1 cellular context compared by ENCODE assay signal in the genomic region with DNA sequence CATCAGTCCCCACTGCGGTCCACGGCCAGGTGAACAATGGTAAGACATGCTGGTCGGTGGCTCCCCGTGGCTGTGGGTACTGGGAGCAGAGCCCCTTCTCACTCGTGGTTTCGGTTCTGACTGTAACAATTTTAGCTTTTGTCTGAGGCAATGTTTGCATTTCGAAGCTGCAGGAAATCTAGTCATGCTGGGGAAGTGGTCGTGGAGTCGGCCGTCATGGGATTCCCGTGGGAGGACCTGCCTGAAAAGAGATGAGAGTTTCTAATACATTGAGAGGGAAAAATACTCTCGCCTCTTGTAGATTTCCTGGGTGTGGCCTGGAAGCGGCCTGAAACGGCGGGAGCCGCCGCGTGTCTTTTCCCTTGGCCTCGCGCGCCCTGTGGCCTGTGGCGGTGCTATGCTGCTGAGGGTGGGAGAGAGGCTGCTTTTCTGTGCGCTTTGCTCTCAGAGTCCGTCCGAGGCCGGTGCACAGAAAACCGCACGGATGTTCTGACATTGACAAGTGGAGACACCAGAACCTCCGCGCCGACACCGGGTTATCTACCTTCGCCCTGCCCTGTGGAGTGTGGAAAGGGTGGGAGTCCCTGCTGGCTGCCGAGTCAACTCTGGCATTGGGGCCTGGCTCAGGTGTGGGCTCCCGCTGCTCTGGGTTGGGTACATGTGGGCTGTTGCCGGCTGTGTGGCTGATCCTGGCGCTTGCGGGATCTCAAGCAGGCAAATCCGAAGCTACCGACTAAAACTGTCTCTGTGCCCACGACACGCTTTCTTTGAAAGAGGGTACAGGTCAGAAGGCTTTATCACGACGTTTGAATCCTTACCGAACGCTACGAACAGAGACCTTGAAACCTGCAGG.
TF ChIP-seq lines count a peak whose summit lies in the region.

No MANE protein-coding gene starts in this region.

TF ChIP-seq in K562, 482 proteins besides CTCF, POLR2A, EP300 and RAD21 (continues in another document):
- TF ChIP-seq, protein P1, sequence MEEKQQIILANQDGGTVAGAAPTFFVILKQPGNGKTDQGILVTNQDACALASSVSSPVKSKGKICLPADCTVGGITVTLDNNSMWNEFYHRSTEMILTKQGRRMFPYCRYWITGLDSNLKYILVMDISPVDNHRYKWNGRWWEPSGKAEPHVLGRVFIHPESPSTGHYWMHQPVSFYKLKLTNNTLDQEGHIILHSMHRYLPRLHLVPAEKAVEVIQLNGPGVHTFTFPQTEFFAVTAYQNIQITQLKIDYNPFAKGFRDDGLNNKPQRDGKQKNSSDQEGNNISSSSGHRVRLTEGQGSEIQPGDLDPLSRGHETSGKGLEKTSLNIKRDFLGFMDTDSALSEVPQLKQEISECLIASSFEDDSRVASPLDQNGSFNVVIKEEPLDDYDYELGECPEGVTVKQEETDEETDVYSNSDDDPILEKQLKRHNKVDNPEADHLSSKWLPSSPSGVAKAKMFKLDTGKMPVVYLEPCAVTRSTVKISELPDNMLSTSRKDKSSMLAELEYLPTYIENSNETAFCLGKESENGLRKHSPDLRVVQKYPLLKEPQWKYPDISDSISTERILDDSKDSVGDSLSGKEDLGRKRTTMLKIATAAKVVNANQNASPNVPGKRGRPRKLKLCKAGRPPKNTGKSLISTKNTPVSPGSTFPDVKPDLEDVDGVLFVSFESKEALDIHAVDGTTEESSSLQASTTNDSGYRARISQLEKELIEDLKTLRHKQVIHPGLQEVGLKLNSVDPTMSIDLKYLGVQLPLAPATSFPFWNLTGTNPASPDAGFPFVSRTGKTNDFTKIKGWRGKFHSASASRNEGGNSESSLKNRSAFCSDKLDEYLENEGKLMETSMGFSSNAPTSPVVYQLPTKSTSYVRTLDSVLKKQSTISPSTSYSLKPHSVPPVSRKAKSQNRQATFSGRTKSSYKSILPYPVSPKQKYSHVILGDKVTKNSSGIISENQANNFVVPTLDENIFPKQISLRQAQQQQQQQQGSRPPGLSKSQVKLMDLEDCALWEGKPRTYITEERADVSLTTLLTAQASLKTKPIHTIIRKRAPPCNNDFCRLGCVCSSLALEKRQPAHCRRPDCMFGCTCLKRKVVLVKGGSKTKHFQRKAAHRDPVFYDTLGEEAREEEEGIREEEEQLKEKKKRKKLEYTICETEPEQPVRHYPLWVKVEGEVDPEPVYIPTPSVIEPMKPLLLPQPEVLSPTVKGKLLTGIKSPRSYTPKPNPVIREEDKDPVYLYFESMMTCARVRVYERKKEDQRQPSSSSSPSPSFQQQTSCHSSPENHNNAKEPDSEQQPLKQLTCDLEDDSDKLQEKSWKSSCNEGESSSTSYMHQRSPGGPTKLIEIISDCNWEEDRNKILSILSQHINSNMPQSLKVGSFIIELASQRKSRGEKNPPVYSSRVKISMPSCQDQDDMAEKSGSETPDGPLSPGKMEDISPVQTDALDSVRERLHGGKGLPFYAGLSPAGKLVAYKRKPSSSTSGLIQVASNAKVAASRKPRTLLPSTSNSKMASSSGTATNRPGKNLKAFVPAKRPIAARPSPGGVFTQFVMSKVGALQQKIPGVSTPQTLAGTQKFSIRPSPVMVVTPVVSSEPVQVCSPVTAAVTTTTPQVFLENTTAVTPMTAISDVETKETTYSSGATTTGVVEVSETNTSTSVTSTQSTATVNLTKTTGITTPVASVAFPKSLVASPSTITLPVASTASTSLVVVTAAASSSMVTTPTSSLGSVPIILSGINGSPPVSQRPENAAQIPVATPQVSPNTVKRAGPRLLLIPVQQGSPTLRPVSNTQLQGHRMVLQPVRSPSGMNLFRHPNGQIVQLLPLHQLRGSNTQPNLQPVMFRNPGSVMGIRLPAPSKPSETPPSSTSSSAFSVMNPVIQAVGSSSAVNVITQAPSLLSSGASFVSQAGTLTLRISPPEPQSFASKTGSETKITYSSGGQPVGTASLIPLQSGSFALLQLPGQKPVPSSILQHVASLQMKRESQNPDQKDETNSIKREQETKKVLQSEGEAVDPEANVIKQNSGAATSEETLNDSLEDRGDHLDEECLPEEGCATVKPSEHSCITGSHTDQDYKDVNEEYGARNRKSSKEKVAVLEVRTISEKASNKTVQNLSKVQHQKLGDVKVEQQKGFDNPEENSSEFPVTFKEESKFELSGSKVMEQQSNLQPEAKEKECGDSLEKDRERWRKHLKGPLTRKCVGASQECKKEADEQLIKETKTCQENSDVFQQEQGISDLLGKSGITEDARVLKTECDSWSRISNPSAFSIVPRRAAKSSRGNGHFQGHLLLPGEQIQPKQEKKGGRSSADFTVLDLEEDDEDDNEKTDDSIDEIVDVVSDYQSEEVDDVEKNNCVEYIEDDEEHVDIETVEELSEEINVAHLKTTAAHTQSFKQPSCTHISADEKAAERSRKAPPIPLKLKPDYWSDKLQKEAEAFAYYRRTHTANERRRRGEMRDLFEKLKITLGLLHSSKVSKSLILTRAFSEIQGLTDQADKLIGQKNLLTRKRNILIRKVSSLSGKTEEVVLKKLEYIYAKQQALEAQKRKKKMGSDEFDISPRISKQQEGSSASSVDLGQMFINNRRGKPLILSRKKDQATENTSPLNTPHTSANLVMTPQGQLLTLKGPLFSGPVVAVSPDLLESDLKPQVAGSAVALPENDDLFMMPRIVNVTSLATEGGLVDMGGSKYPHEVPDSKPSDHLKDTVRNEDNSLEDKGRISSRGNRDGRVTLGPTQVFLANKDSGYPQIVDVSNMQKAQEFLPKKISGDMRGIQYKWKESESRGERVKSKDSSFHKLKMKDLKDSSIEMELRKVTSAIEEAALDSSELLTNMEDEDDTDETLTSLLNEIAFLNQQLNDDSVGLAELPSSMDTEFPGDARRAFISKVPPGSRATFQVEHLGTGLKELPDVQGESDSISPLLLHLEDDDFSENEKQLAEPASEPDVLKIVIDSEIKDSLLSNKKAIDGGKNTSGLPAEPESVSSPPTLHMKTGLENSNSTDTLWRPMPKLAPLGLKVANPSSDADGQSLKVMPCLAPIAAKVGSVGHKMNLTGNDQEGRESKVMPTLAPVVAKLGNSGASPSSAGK (IDR thresholded peaks at IDR 0.05): peak; percentile 53; the same call in 1 of the 2 replicates
- no peak for TF ChIP-seq MCM7 (IDR thresholded peaks at IDR 0.05)
- TF ChIP-seq, protein P2, sequence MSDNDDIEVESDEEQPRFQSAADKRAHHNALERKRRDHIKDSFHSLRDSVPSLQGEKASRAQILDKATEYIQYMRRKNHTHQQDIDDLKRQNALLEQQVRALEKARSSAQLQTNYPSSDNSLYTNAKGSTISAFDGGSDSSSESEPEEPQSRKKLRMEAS (CRISPR knock-in tag; IDR thresholded peaks at IDR 0.05): peak; percentile 63
- TF ChIP-seq TARDBP (IDR thresholded peaks at IDR 0.05): no peak
- TF ChIP-seq RBM22 (IDR thresholded peaks at IDR 0.05; ENCODE audit: low read depth, low read length, poor library complexity, severe bottlenecking): peak; percentile 90
- TF ChIP-seq ZNF274 (IDR thresholded peaks at IDR 0.05; ENCODE audit: borderline replicate concordance, low read depth, low read length): no peak
- TF ChIP-seq ADNP (tag; IDR thresholded peaks at IDR 0.05): no peak
- TF ChIP-seq, protein P3, sequence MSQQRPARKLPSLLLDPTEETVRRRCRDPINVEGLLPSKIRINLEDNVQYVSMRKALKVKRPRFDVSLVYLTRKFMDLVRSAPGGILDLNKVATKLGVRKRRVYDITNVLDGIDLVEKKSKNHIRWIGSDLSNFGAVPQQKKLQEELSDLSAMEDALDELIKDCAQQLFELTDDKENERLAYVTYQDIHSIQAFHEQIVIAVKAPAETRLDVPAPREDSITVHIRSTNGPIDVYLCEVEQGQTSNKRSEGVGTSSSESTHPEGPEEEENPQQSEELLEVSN (IDR thresholded peaks at IDR 0.05; ENCODE audit: borderline replicate concordance in 1 of 2, extremely low read depth in 1 of 2, insufficient read depth in 1 of 2, insufficient read length in 1 of 2, low read depth in 1 of 2, low read length in 1 of 2, poor library complexity in 1 of 2, severe bottlenecking in 1 of 2): peak; percentile 52 to 76
- 0 out of 2 replicates have a peak, but pooled peaks have one; percentile 32 for TF ChIP-seq POLR2G (IDR thresholded peaks at IDR 0.05; ENCODE audit: low read depth, low read length)
- no peak for TF ChIP-seq ZBTB1 (CRISPR knock-in tag; IDR thresholded peaks at IDR 0.05; ENCODE audit: borderline replicate concordance, low read depth)
- TF ChIP-seq, protein P4, sequence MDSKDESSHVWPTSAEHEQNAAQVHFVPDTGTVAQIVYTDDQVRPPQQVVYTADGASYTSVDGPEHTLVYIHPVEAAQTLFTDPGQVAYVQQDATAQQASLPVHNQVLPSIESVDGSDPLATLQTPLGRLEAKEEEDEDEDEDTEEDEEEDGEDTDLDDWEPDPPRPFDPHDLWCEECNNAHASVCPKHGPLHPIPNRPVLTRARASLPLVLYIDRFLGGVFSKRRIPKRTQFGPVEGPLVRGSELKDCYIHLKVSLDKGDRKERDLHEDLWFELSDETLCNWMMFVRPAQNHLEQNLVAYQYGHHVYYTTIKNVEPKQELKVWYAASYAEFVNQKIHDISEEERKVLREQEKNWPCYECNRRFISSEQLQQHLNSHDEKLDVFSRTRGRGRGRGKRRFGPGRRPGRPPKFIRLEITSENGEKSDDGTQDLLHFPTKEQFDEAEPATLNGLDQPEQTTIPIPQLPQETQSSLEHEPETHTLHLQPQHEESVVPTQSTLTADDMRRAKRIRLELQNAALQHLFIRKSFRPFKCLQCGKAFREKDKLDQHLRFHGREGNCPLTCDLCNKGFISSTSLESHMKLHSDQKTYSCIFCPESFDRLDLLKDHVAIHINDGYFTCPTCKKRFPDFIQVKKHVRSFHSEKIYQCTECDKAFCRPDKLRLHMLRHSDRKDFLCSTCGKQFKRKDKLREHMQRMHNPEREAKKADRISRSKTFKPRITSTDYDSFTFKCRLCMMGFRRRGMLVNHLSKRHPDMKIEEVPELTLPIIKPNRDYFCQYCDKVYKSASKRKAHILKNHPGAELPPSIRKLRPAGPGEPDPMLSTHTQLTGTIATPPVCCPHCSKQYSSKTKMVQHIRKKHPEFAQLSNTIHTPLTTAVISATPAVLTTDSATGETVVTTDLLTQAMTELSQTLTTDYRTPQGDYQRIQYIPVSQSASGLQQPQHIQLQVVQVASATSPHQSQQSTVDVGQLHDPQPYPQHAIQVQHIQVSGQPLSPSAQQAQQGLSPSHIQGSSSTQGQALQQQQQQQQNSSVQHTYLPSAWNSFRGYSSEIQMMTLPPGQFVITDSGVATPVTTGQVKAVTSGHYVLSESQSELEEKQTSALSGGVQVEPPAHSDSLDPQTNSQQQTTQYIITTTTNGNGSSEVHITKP (IDR thresholded peaks at IDR 0.05; ENCODE audit: partially characterized antibody): no peak
- TF ChIP-seq, protein P5, sequence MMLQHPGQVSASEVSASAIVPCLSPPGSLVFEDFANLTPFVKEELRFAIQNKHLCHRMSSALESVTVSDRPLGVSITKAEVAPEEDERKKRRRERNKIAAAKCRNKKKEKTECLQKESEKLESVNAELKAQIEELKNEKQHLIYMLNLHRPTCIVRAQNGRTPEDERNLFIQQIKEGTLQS (IDR thresholded peaks at IDR 0.05): peak; percentile 31; the same call in 1 of the 2 replicates
- TF ChIP-seq, protein P5 (CRISPR knock-in tag; conservative IDR thresholded peaks at IDR 0.05): no peak
- TF ChIP-seq, protein P6, sequence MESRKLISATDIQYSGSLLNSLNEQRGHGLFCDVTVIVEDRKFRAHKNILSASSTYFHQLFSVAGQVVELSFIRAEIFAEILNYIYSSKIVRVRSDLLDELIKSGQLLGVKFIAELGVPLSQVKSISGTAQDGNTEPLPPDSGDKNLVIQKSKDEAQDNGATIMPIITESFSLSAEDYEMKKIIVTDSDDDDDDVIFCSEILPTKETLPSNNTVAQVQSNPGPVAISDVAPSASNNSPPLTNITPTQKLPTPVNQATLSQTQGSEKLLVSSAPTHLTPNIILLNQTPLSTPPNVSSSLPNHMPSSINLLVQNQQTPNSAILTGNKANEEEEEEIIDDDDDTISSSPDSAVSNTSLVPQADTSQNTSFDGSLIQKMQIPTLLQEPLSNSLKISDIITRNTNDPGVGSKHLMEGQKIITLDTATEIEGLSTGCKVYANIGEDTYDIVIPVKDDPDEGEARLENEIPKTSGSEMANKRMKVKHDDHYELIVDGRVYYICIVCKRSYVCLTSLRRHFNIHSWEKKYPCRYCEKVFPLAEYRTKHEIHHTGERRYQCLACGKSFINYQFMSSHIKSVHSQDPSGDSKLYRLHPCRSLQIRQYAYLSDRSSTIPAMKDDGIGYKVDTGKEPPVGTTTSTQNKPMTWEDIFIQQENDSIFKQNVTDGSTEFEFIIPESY (CRISPR knock-in tag; IDR thresholded peaks at IDR 0.05): peak; percentile 99
- TF ChIP-seq ZBTB7A (IDR thresholded peaks at IDR 0.05; ENCODE audit: borderline replicate concordance, control insufficient read depth, low read depth, low read length): no peak
- TF ChIP-seq, protein P7, sequence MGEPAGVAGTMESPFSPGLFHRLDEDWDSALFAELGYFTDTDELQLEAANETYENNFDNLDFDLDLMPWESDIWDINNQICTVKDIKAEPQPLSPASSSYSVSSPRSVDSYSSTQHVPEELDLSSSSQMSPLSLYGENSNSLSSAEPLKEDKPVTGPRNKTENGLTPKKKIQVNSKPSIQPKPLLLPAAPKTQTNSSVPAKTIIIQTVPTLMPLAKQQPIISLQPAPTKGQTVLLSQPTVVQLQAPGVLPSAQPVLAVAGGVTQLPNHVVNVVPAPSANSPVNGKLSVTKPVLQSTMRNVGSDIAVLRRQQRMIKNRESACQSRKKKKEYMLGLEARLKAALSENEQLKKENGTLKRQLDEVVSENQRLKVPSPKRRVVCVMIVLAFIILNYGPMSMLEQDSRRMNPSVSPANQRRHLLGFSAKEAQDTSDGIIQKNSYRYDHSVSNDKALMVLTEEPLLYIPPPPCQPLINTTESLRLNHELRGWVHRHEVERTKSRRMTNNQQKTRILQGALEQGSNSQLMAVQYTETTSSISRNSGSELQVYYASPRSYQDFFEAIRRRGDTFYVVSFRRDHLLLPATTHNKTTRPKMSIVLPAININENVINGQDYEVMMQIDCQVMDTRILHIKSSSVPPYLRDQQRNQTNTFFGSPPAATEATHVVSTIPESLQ (CRISPR knock-in tag; IDR thresholded peaks at IDR 0.05): no peak
- TF ChIP-seq, protein P8, sequence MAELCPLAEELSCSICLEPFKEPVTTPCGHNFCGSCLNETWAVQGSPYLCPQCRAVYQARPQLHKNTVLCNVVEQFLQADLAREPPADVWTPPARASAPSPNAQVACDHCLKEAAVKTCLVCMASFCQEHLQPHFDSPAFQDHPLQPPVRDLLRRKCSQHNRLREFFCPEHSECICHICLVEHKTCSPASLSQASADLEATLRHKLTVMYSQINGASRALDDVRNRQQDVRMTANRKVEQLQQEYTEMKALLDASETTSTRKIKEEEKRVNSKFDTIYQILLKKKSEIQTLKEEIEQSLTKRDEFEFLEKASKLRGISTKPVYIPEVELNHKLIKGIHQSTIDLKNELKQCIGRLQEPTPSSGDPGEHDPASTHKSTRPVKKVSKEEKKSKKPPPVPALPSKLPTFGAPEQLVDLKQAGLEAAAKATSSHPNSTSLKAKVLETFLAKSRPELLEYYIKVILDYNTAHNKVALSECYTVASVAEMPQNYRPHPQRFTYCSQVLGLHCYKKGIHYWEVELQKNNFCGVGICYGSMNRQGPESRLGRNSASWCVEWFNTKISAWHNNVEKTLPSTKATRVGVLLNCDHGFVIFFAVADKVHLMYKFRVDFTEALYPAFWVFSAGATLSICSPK (IDR thresholded peaks at IDR 0.05; ENCODE audit: borderline replicate concordance): no peak
- TF ChIP-seq, protein P9, sequence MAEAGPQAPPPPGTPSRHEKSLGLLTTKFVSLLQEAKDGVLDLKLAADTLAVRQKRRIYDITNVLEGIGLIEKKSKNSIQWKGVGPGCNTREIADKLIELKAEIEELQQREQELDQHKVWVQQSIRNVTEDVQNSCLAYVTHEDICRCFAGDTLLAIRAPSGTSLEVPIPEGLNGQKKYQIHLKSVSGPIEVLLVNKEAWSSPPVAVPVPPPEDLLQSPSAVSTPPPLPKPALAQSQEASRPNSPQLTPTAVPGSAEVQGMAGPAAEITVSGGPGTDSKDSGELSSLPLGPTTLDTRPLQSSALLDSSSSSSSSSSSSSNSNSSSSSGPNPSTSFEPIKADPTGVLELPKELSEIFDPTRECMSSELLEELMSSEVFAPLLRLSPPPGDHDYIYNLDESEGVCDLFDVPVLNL (CRISPR knock-in tag; IDR thresholded peaks at IDR 0.05; ENCODE audit: low read depth): no peak
- peak; percentile 59 for TF ChIP-seq L3MBTL2 (IDR thresholded peaks at IDR 0.05)
